19 cellular contexts compared by ENCODE assay signal in the genomic region with DNA sequence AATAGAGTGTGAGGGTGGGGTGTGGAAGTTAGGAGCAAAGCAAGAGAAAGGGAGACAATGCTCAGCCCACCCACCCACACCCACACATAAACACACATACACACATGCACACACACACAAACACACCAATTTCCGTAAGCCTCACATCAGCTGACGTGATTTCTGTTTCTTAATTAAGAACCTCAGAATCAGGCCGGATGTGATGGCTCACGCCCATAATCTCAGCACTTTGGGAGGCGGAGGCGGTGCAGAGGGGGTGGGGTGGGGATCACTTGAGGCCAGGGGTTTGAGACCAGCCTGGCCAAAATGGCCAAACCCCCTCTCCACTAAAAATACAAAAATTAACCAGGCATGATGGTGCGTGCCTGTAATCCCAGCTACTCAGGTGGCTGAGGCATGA.
"Had no signal": no experiment of that assay in that cellular context is flagged by ENCODE, and none has a peak within 500 bp of the region (broad histone marks: within the 10 kb centered on the region; RNA-seq: fewer than 3 reads in every experiment).

No MANE protein-coding gene starts in this region.

- DNase-seq: activated CD4-positive, alpha-beta T cell treated with anti-CD3 and anti-CD28 coated beads for 36 hours; activated CD4-positive, alpha-beta T cell treated with anti-CD3 and anti-CD28 coated beads, Interleukin-2, amount 50 U/mL, for 48 hours; activated CD8-positive, alpha-beta memory T cell treated with anti-CD3 and anti-CD28 coated beads, Interleukin-2, amount 10 ng/mL, durations not matched to agents 7 days and 5 days; activated naive CD4-positive, alpha-beta T cell treated with Interleukin-2 at 50 U/mL for 16 hours; cerebellar nuclear complex; dermis blood vessel endothelial cell; foreskin fibroblast; left colon; midbrain; stimulated activated CD4-positive, alpha-beta T cell treated with anti-CD3 and anti-CD28 coated beads, Interleukin-12 subunit alpha, Interleukin-12 subunit beta, amount 100 ng/mL, for 4 hours; stimulated activated CD4-positive, alpha-beta T cell treated with anti-CD3 and anti-CD28 coated beads, Interleukin-1b, Interleukin-23, amount 100 ng/mL, for 48 hours; stimulated activated CD8-positive, alpha-beta memory T cell treated with anti-CD3 and anti-CD28 coated beads, Interleukin-4, amount 100 ng/mL, for 48 hours; stimulated activated naive CD4-positive, alpha-beta T cell had no signal

- H3K27ac ChIP-seq: hepatocyte had no signal

- H3K79me2 ChIP-seq: hepatocyte had no signal

- H3K9me3 Mint-ChIP-seq: T-helper 2 cell treated with Interferon-gamma antibody and Interleukin-4, amounts not matched to agents 5 μg/mL and 100 μg/mL, for 36 hours; WTC11 had no signal

- H2AFZ ChIP-seq: hepatocyte had no signal

- H3K4me1 Mint-ChIP-seq: activated CD4-positive, alpha-beta T cell treated with anti-CD3 and anti-CD28 coated beads for 36 hours had no signal

- H3K9me3 ChIP-seq: tibial nerve had no signal

- H3K27me3 Mint-ChIP-seq: activated CD4-positive, alpha-beta T cell treated with anti-CD3 and anti-CD28 coated beads for 36 hours; activated CD8-positive, alpha-beta memory T cell treated with anti-CD3 and anti-CD28 coated beads, Interleukin-2, amount 10 ng/mL, durations not matched to agents 7 days and 5 days had no signal

- ATAC-seq: activated CD4-positive, alpha-beta T cell treated with anti-CD3 and anti-CD28 coated beads for 36 hours; activated CD8-positive, alpha-beta memory T cell treated with anti-CD3 and anti-CD28 coated beads, Interleukin-2, amount 10 ng/mL, durations not matched to agents 7 days and 5 days; left colon; WTC11 had no signal

- H3K27ac Mint-ChIP-seq: activated CD4-positive, alpha-beta T cell treated with anti-CD3 and anti-CD28 coated beads for 36 hours; activated CD8-positive, alpha-beta memory T cell treated with anti-CD3 and anti-CD28 coated beads, Interleukin-2, amount 10 ng/mL, durations not matched to agents 7 days and 5 days; T-helper 2 cell treated with Interferon-gamma antibody and Interleukin-4, amounts not matched to agents 5 μg/mL and 100 μg/mL, for 36 hours had no signal

- H3K4me3 ChIP-seq: hepatocyte, lung, tibial nerve had no signal

- H3K4me3 Mint-ChIP-seq: activated CD4-positive, alpha-beta T cell treated with anti-CD3 and anti-CD28 coated beads for 36 hours; activated CD8-positive, alpha-beta memory T cell treated with anti-CD3 and anti-CD28 coated beads, Interleukin-2, amount 10 ng/mL, durations not matched to agents 7 days and 5 days; T-helper 2 cell treated with Interferon-gamma antibody and Interleukin-4, amounts not matched to agents 5 μg/mL and 100 μg/mL, for 36 hours; WTC11 had no signal

- H3K4me2 ChIP-seq: hepatocyte had no signal

- H3K27me3 ChIP-seq: hepatocyte, tibial nerve had no signal

- H3K36me3 Mint-ChIP-seq: activated CD8-positive, alpha-beta memory T cell treated with anti-CD3 and anti-CD28 coated beads, Interleukin-2, amount 10 ng/mL, durations not matched to agents 7 days and 5 days; brain; WTC11 had no signal

- H3K36me3 ChIP-seq: tibial nerve had no signal
